19 cellular contexts compared by ENCODE assay signal in the genomic region with DNA sequence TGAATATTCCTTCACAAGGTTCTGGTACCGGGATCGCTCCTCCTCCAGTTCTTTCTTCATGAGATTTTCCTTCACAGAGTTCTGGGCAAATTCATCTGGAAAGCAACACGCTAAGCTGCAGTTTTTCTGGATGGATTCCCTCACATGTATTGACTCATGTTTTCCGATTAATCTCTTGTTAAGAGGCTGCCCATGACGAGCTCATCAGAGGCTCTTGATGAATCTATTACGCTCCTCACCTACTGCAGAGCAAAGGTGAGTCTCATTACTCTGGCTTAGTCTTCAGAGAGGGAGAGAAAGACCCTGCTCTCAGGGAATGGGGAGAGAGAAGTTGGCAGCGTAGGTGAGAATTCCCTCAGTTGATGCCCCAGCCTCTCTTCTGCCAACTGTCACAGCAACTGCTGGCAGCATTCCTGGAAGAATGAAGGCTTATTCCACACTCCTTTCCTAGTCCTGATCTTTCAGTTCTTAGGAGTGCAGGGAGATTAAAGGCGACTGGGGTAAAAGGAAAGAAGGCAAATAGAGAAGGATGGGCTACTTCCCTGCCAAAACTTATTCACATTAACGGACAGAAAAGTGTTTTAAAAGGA.
A peak's percentile ranks its signal among the peaks of the same experiment; 100 is the strongest.
DNase-seq lines count a peak whose midpoint lies in the region; ATAC-seq and TF ChIP-seq lines count a peak whose summit lies in the region.
"Had no signal": no experiment of that assay in that cellular context is flagged by ENCODE, and none has a peak within 500 bp of the region (broad histone marks: within the 10 kb centered on the region; RNA-seq: fewer than 3 reads in every experiment).

No MANE protein-coding gene starts in this region.

- H3K36me3 ChIP-seq in left ventricle myocardium inferior (no peaks in the 10 kb centered on the region), ascending aorta (no peaks in the 10 kb centered on the region)
- H3K36me3 ChIP-seq: BLaER1 treated with 17β-estradiol and CSF1 and Interleukin-3, amounts not matched to agents 10 nM and 100 nM; MG63 had no signal

- H3K9me3 ChIP-seq in left ventricle myocardium inferior (replicated peaks) (no peaks in the 10 kb centered on the region), ascending aorta (no peaks in the 10 kb centered on the region)
- H3K9me3 ChIP-seq: BLaER1 treated with 17β-estradiol and CSF1 and Interleukin-3, amounts not matched to agents 10 nM and 100 nM; MG63; Peyer's patch had no signal

- no peak overlapping the region for H3K4me3 ChIP-seq in left ventricle myocardium inferior
- H3K4me3 ChIP-seq in ascending aorta, result no peak overlapping the region
- H3K4me3 ChIP-seq: BLaER1 treated with 17β-estradiol and CSF1 and Interleukin-3, amounts not matched to agents 10 nM and 100 nM; MG63; Peyer's patch had no signal

- H3K27ac ChIP-seq in left ventricle myocardium inferior (replicated peaks) (no peak overlapping the region), ascending aorta (no peak overlapping the region)
- H3K27ac ChIP-seq: BLaER1 treated with 17β-estradiol and CSF1 and Interleukin-3, amounts not matched to agents 10 nM and 100 nM; Peyer's patch had no signal

- DNase-seq in left cardiac atrium (no peak), left ventricle myocardium inferior (no peak), cerebellar cortex (ENCODE audit: low spot score) (peak; percentile 74), inferior parietal cortex (ENCODE audit: extremely low spot score) (peak; percentile 54), superior temporal gyrus (ENCODE audit: extremely low spot score) (peak; percentile 68), ascending aorta (ENCODE audit: low spot score in 2 of 2) (no peak)
- DNase-seq: CD8-positive, alpha-beta memory T cell; GF-D8; Karpas-422; MG63; NCI-H1092; NCI-H146; NCI-H2081; NCI-H510A treated with DMSO at 0.1 percent for 48 hours; Peyer's patch had no signal

- ATAC-seq in left cardiac atrium (peak; percentile 46 to 65), HG03432 (IDR thresholded peaks at IDR 0.05; ENCODE audit: unreplicated experiment) (no peak), GM18517 (IDR thresholded peaks at IDR 0.05; ENCODE audit: unreplicated experiment) (no peak)
- ATAC-seq: Right ventricle myocardium inferior had no signal

- H3K27me3 ChIP-seq in left ventricle myocardium inferior (ENCODE audit: low read depth) (peaks cover 64% of the 10 kb centered on the region), ascending aorta (no peaks in the 10 kb centered on the region)
- H3K27me3 ChIP-seq: BLaER1 treated with 17β-estradiol and CSF1 and Interleukin-3, amounts not matched to agents 10 nM and 100 nM; MG63; Peyer's patch had no signal

- intact Hi-C loops in left cardiac atrium (cut with DNase I), result no loop called here
- intact Hi-C loops in left ventricle myocardium inferior (cut with micrococcal nuclease), result no loop called here
- intact Hi-C loops in ascending aorta (cut with DNase I), result no loop called here

- H3K4me1 ChIP-seq in left ventricle myocardium inferior (no peaks in the 10 kb centered on the region), ascending aorta (no peaks in the 10 kb centered on the region)
- H3K4me1 ChIP-seq: BLaER1 treated with 17β-estradiol and CSF1 and Interleukin-3, amounts not matched to agents 10 nM and 100 nM; Peyer's patch had no signal

- TF ChIP-seq CTCF in left ventricle myocardium inferior (IDR thresholded peaks at IDR 0.05; ENCODE audit: borderline replicate concordance) (no peak), ascending aorta (IDR thresholded peaks at IDR 0.05) (no peak)

Comparison
In these comparisons a context has a peak if more than half of its experiments do, and no peak if none do; other contexts are left out.
1. ATAC-seq: peak in left cardiac atrium (2 of 2); none in HG03432 (single experiment) and GM18517 (single experiment).
2. DNase-seq: peak in cerebellar cortex (single experiment), inferior parietal cortex (single experiment) and superior temporal gyrus (single experiment); none in left cardiac atrium (single experiment), left ventricle myocardium inferior (single experiment) and ascending aorta (0 of 2).